Comparison of ENCODE assay signal across 16 cellular contexts in the genomic region with DNA sequence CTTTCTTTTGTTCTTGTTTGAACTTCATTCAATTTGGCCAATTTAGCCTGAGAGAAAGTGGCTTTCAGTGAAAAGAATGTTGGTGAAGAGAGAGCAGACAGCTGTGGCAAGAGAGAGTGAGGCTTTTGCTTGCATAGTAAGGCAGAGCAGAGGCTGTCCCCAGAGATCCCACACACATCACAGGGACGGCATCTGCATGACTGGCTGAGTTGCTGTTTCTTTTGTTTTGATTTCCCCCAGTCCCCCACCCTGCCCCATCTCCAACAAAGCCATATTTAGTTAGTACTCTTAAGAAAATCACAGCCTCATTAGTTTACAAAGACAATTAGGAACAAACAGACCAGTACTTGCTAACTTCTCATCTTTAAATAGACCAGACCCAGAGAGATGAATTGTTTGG.
DNase-seq lines count a peak whose midpoint lies in the region; ATAC-seq and TF ChIP-seq lines count a peak whose summit lies in the region.
"Had no signal": no experiment of that assay in that cellular context is flagged by ENCODE, and none has a peak within 500 bp of the region (broad histone marks: within the 10 kb centered on the region; RNA-seq: fewer than 3 reads in every experiment).

No MANE protein-coding gene starts in this region.

- H3K79me2 ChIP-seq in mesendoderm (ENCODE audit: control insufficient read depth, insufficient read depth, low read length): no peaks in the 10 kb centered on the region

- no CpG with 5 or more reads among the region's 1 CpG for WGBS in mesendoderm (ENCODE audit: extremely low coverage, insufficient coverage, low lambda C conversion rate)

- H3K56ac ChIP-seq in mesendoderm (ENCODE audit: low read length): no peak overlapping the region

- peak overlapping the region; percentile 56 for H3K18ac ChIP-seq in mesendoderm (ENCODE audit: low read length)

- H3K4me1 ChIP-seq in BE2C: no peaks in the 10 kb centered on the region
- H3K4me1 ChIP-seq in HAP-1: peaks cover 6% of the 10 kb centered on the region
- H3K4me1 ChIP-seq in mesendoderm (ENCODE audit: control insufficient read depth, low read depth, low read length): peaks cover 2% of the 10 kb centered on the region
- H3K4me1 ChIP-seq: body of pancreas had no signal

- no peak for TF ChIP-seq CTCF in BE2C (IDR thresholded peaks at IDR 0.05; ENCODE audit: low read depth, low read length)

- peak overlapping the region; percentile 100 for H2BK15ac ChIP-seq in mesendoderm (replicated peaks; ENCODE audit: low read depth)

- H4K5ac ChIP-seq in mesendoderm (ENCODE audit: low read length): no peak overlapping the region

- H3K4me3 ChIP-seq in BE2C (ENCODE audit: low read depth, low read length): no peak overlapping the region
- H3K4me3 ChIP-seq in HAP-1: no peak overlapping the region
- no peak overlapping the region for H3K4me3 ChIP-seq in mesendoderm (ENCODE audit: low read length)
- H3K4me3 ChIP-seq: body of pancreas had no signal

- H3K36me3 ChIP-seq in BE2C (no peaks in the 10 kb centered on the region), HAP-1 (replicated peaks) (no peaks in the 10 kb centered on the region), mesendoderm (ENCODE audit: control insufficient read depth, insufficient read depth, low read length) (no peaks in the 10 kb centered on the region)

- no peak overlapping the region for H3K9ac ChIP-seq in mesendoderm (ENCODE audit: low read length)

- no peak overlapping the region for H4K8ac ChIP-seq in mesendoderm (ENCODE audit: low read depth, low read length)

- H3K23ac ChIP-seq in mesendoderm (ENCODE audit: low read length): no peak overlapping the region

- no peak overlapping the region for H3K27ac ChIP-seq in mesendoderm (ENCODE audit: low read depth, low read length)
- H3K27ac ChIP-seq: body of pancreas had no signal

- no peaks in the 10 kb centered on the region for H3K4me1 Mint-ChIP-seq in activated CD8-positive, alpha-beta memory T cell treated with anti-CD3 and anti-CD28 coated beads, Interleukin-2, amount 10 ng/mL, durations not matched to agents 7 days and 5 days
- H3K4me1 Mint-ChIP-seq: stimulated activated effector memory CD8-positive, alpha-beta T cell treated with anti-CD3 and anti-CD28 coated beads, Interleukin-12 subunit alpha, Interleukin-12 subunit beta, amount 100 ng/mL, for 72 hours had no signal

- no peaks in the 10 kb centered on the region for H3K79me1 ChIP-seq in mesendoderm (ENCODE audit: low read length)

- CTCF ChIA-PET in activated CD8-positive, alpha-beta memory T cell treated with anti-CD3 and anti-CD28 coated beads, Interleukin-2, amount 10 ng/mL, durations not matched to agents 7 days and 5 days (lab: Charles Lee): no interaction called here

- H3K27me3 ChIP-seq in BE2C: no peaks in the 10 kb centered on the region
- H3K27me3 ChIP-seq in HAP-1 (ENCODE audit: low read depth): no peaks in the 10 kb centered on the region
- no peaks in the 10 kb centered on the region for H3K27me3 ChIP-seq in mesendoderm (ENCODE audit: insufficient read depth, low read length, poor library complexity)
- H3K27me3 ChIP-seq: body of pancreas had no signal

- H2AK5ac ChIP-seq in mesendoderm (ENCODE audit: low read length): no peak overlapping the region

- DNase-seq in BE2C: peak; percentile 36
- DNase-seq in HAP-1 (ENCODE audit: low spot score in 2 of 2): peak; percentile 47 to 51
- peak; percentile 23 for DNase-seq in SK-MEL-5 (ENCODE audit: low read depth, low spot score)
- peak; percentile 82 for DNase-seq in mesendoderm
- DNase-seq in NCI-H510A (lab: John Stamatoyannopoulos, UW): no peak
- no peak for DNase-seq in activated CD8-positive, alpha-beta memory T cell treated with anti-CD3 and anti-CD28 coated beads, Interleukin-2, amount 10 ng/mL, durations not matched to agents 7 days and 5 days
- DNase-seq: activated CD4-positive, alpha-beta T cell treated with anti-CD3 and anti-CD28 coated beads, Interleukin-2, amount 50 U/mL, for 4 hours; activated gamma-delta T cell; body of pancreas; KG1; NCI-H2029; T-helper 1 cell had no signal

- H3K9me3 ChIP-seq in BE2C (no peaks in the 10 kb centered on the region), HAP-1 (no peaks in the 10 kb centered on the region)
- H3K9me3 ChIP-seq: body of pancreas had no signal

- no peak overlapping the region for H3K4ac ChIP-seq in mesendoderm (ENCODE audit: low read depth, low read length)

- ATAC-seq in HG03439 (IDR thresholded peaks at IDR 0.05; ENCODE audit: unreplicated experiment) (no peak), GM19467 (IDR thresholded peaks at IDR 0.05; ENCODE audit: unreplicated experiment) (no peak)
- ATAC-seq in activated CD8-positive, alpha-beta memory T cell treated with anti-CD3 and anti-CD28 coated beads, Interleukin-2, amount 10 ng/mL, durations not matched to agents 7 days and 5 days: no peak
- ATAC-seq: body of pancreas; stimulated activated effector memory CD8-positive, alpha-beta T cell treated with anti-CD3 and anti-CD28 coated beads, Interleukin-12 subunit alpha, Interleukin-12 subunit beta, amount 100 ng/mL, for 72 hours had no signal

- no peak overlapping the region for H2BK5ac ChIP-seq in mesendoderm (ENCODE audit: low read length)

- no peak overlapping the region for H3K4me2 ChIP-seq in mesendoderm (ENCODE audit: low read length)

- H2BK120ac ChIP-seq in mesendoderm (ENCODE audit: low read depth, low read length): no peak overlapping the region

- no peaks in the 10 kb centered on the region for H3K27me3 Mint-ChIP-seq in activated CD8-positive, alpha-beta memory T cell treated with anti-CD3 and anti-CD28 coated beads, Interleukin-2, amount 10 ng/mL, durations not matched to agents 7 days and 5 days
- H3K27me3 Mint-ChIP-seq: progenitor cell of endocrine pancreas had no signal

- in situ Hi-C loops in HAP-1 (cut with MboI; ENCODE audit: low sequenced_read_pairs) (no loop called here), SK-MEL-5 (cut with HindIII; ENCODE audit: low pct_unique_long_range_greater_than_20kb, low sequenced_read_pairs) (no loop called here)

- H3K9me3 Mint-ChIP-seq in activated CD8-positive, alpha-beta memory T cell treated with anti-CD3 and anti-CD28 coated beads, Interleukin-2, amount 10 ng/mL, durations not matched to agents 7 days and 5 days (ENCODE audit: low read depth): no peaks in the 10 kb centered on the region
- H3K9me3 Mint-ChIP-seq: stimulated activated effector memory CD8-positive, alpha-beta T cell treated with anti-CD3 and anti-CD28 coated beads, Interleukin-12 subunit alpha, Interleukin-12 subunit beta, amount 100 ng/mL, for 72 hours had no signal

- no peak overlapping the region for H3K4me3 Mint-ChIP-seq in activated CD8-positive, alpha-beta memory T cell treated with anti-CD3 and anti-CD28 coated beads, Interleukin-2, amount 10 ng/mL, durations not matched to agents 7 days and 5 days
- H3K4me3 Mint-ChIP-seq: stimulated activated effector memory CD8-positive, alpha-beta T cell treated with anti-CD3 and anti-CD28 coated beads, Interleukin-12 subunit alpha, Interleukin-12 subunit beta, amount 100 ng/mL, for 72 hours had no signal

- no peak overlapping the region for H3K27ac Mint-ChIP-seq in activated CD8-positive, alpha-beta memory T cell treated with anti-CD3 and anti-CD28 coated beads, Interleukin-2, amount 10 ng/mL, durations not matched to agents 7 days and 5 days
- H3K27ac Mint-ChIP-seq: progenitor cell of endocrine pancreas; stimulated activated effector memory CD8-positive, alpha-beta T cell treated with anti-CD3 and anti-CD28 coated beads, Interleukin-12 subunit alpha, Interleukin-12 subunit beta, amount 100 ng/mL, for 72 hours had no signal

- H3K36me3 Mint-ChIP-seq in activated CD8-positive, alpha-beta memory T cell treated with anti-CD3 and anti-CD28 coated beads, Interleukin-2, amount 10 ng/mL, durations not matched to agents 7 days and 5 days: no peaks in the 10 kb centered on the region
- H3K36me3 Mint-ChIP-seq: stimulated activated effector memory CD8-positive, alpha-beta T cell treated with anti-CD3 and anti-CD28 coated beads, Interleukin-12 subunit alpha, Interleukin-12 subunit beta, amount 100 ng/mL, for 72 hours had no signal

Comparison
In these comparisons a context has a peak if more than half of its experiments do, and no peak if none do; other contexts are left out.
1. DNase-seq: peak in BE2C (single experiment), HAP-1 (2 of 2), SK-MEL-5 (single experiment) and mesendoderm (single experiment); none in NCI-H510A (single experiment) and activated CD8-positive, alpha-beta memory T cell treated with anti-CD3 and anti-CD28 coated beads, Interleukin-2, amount 10 ng/mL, durations not matched to agents 7 days and 5 days (single experiment).